In genomic region chr3:34056181-34056910, GRCh38 we compare ENCODE assay signal across 12 cellular contexts.
A peak's percentile ranks its signal among the peaks of the same experiment; 100 is the strongest.
DNase-seq lines count a peak whose midpoint lies in the region; ATAC-seq and TF ChIP-seq lines count a peak whose summit lies in the region.
"Had no signal": no experiment of that assay in that cellular context is flagged by ENCODE, and none has a peak within 500 bp of the region (broad histone marks: within the 10 kb centered on the region; RNA-seq: fewer than 3 reads in every experiment).

No MANE protein-coding gene starts in this region.

- H3K4me3 ChIP-seq in OCI-LY3 (ENCODE audit: low read length) (peak overlapping the region; percentile 18), tibial nerve (no peak overlapping the region)
- H3K4me3 ChIP-seq: cardiac muscle cell, testis had no signal

- TF ChIP-seq CTCF in OCI-LY3 (IDR thresholded peaks at IDR 0.05; ENCODE audit: low read depth, low read length) (no peak), tibial nerve (IDR thresholded peaks at IDR 0.05) (no peak)

- H3K36me3 ChIP-seq in OCI-LY3 (replicated peaks; ENCODE audit: low read depth, low read length) (no peaks in the 10 kb centered on the region), tibial nerve (no peaks in the 10 kb centered on the region)
- H3K36me3 ChIP-seq: cardiac muscle cell had no signal

- H3K79me2 ChIP-seq in OCI-LY3 (ENCODE audit: low read length) = no peaks in the 10 kb centered on the region

- WGBS in tibial nerve, 2 donors = 74 to 82% methylated on average over 3 of the region's 3 CpGs

- no peak overlapping the region for H2AFZ ChIP-seq in OCI-LY3 (ENCODE audit: low read depth, low read length)

- TF ChIP-seq EP300 in tibial nerve (IDR thresholded peaks at IDR 0.05) = no peak

- no peak for TF ChIP-seq POLR2A in tibial nerve (IDR thresholded peaks at IDR 0.05)

- ATAC-seq in GM18858 (IDR thresholded peaks at IDR 0.05; ENCODE audit: unreplicated experiment) = peak; percentile 8
- peak; percentile 26 for ATAC-seq in GM21447 (IDR thresholded peaks at IDR 0.05; ENCODE audit: unreplicated experiment)
- peak; percentile 4 for ATAC-seq in HG03045 (IDR thresholded peaks at IDR 0.05; ENCODE audit: unreplicated experiment)
- no peak for ATAC-seq in HG03280 (IDR thresholded peaks at IDR 0.05; ENCODE audit: unreplicated experiment)

- H3K4me1 ChIP-seq in OCI-LY3 (ENCODE audit: low read length) = peaks cover 23% of the 10 kb centered on the region
- H3K4me1 ChIP-seq in tibial nerve = no peaks in the 10 kb centered on the region
- H3K4me1 ChIP-seq: testis had no signal

- DNase-seq in G401 (ENCODE audit: low spot score) (no peak), tibial nerve (ENCODE audit: low spot score in 2 of 2) (no peak), RPMI8226 (no peak)
- DNase-seq: NCI-H2081, testis had no signal

- no peaks in the 10 kb centered on the region for H3K27me3 ChIP-seq in OCI-LY3 (ENCODE audit: low read depth, low read length)
- H3K27me3 ChIP-seq in tibial nerve = no peaks in the 10 kb centered on the region
- H3K27me3 ChIP-seq: cardiac muscle cell, testis had no signal

- in situ Hi-C loops in G401 (cut with HindIII; ENCODE audit: low sequenced_read_pairs) = no loop called here

- no peaks in the 10 kb centered on the region for H4K20me1 ChIP-seq in OCI-LY3 (ENCODE audit: insufficient read depth, low read length)

- H3K4me2 ChIP-seq in OCI-LY3 (ENCODE audit: low read length) = peak overlapping the region; percentile 37

- H3K9me3 ChIP-seq in OCI-LY3 (ENCODE audit: insufficient read depth, low read length) (no peaks in the 10 kb centered on the region), tibial nerve (peaks cover 0 to 3% (median 0%) of the 10 kb centered on the region in 4 donors)
- H3K9me3 ChIP-seq: testis had no signal

- H3K9ac ChIP-seq in OCI-LY3 (ENCODE audit: low read length) = no peak overlapping the region

- H3K27ac ChIP-seq in OCI-LY3 (ENCODE audit: low read length) (0 out of 2 replicates have a peak overlapping the region, but pooled peaks have one; percentile 0), tibial nerve (no peak overlapping the region)
- H3K27ac ChIP-seq: cardiac muscle cell, testis, VCaP had no signal
